Comparison of ENCODE assay signal across 8 cellular contexts in genomic region chr12:38664661-38665269, GRCh38.
DNase-seq lines count a peak whose midpoint lies in the region; TF ChIP-seq lines count a peak whose summit lies in the region.

No MANE protein-coding gene starts in this region.

- no peaks in the 10 kb centered on the region for H3K4me1 Mint-ChIP-seq in activated CD4-positive, alpha-beta T cell treated with anti-CD3 and anti-CD28 coated beads, Interleukin-2, amount 10 ng/mL, durations not matched to agents 24 days and 14 days
- no peaks in the 10 kb centered on the region for H3K4me1 Mint-ChIP-seq in T-helper 2 cell treated with Interferon-gamma antibody and Interleukin-4, amounts not matched to agents 5 μg/mL and 100 μg/mL, for 36 hours (ENCODE audit: low read depth)
- no peaks in the 10 kb centered on the region for H3K4me1 Mint-ChIP-seq in activated T-cell treated with anti-CD3 and anti-CD28 coated beads, Interleukin-2, amount 50 U/mL, for 24 hours (ENCODE audit: low read depth)

- peak; percentile 68 for TF ChIP-seq CTCF in GM12873 (IDR thresholded peaks at IDR 0.05; ENCODE audit: insufficient read depth, low read depth, low read length, missing control alignments)
- TF ChIP-seq CTCF in foreskin fibroblast (IDR thresholded peaks at IDR 0.05; ENCODE audit: low read depth, low read length), result peak; percentile 42

- no peak overlapping the region for H3K27ac Mint-ChIP-seq in activated CD4-positive, alpha-beta T cell treated with anti-CD3 and anti-CD28 coated beads, Interleukin-2, amount 10 ng/mL, durations not matched to agents 24 days and 14 days
- H3K27ac Mint-ChIP-seq in T-helper 2 cell treated with Interferon-gamma antibody and Interleukin-4, amounts not matched to agents 5 μg/mL and 100 μg/mL, for 36 hours, result no peak overlapping the region
- H3K27ac Mint-ChIP-seq in activated T-cell treated with anti-CD3 and anti-CD28 coated beads, Interleukin-2, amount 50 U/mL, for 24 hours, result no peak overlapping the region

- no peaks in the 10 kb centered on the region for H3K27me3 Mint-ChIP-seq in activated CD4-positive, alpha-beta T cell treated with anti-CD3 and anti-CD28 coated beads, Interleukin-2, amount 10 ng/mL, durations not matched to agents 24 days and 14 days
- no peaks in the 10 kb centered on the region for H3K27me3 Mint-ChIP-seq in T-helper 2 cell treated with Interferon-gamma antibody and Interleukin-4, amounts not matched to agents 5 μg/mL and 100 μg/mL, for 36 hours (ENCODE audit: low read depth)
- no peaks in the 10 kb centered on the region for H3K27me3 Mint-ChIP-seq in activated T-cell treated with anti-CD3 and anti-CD28 coated beads, Interleukin-2, amount 50 U/mL, for 24 hours

- DNase-seq in H7 (peak; percentile 6), NCI-H82 treated with DMSO at 0.1 percent for 48 hours (lab: John Stamatoyannopoulos, UW; ENCODE audit: unreplicated experiment) (peak; percentile 39), foreskin fibroblast (no peak), activated gamma-delta T cell treated with Interleukin-2 at 50 U/mL for 16 hours (no peak)
- DNase-seq in activated CD4-positive, alpha-beta T cell treated with anti-CD3 and anti-CD28 coated beads, Interleukin-2, amount 10 ng/mL, durations not matched to agents 24 days and 14 days, result no peak
- DNase-seq in T-helper 2 cell treated with Interferon-gamma antibody and Interleukin-4, amounts not matched to agents 5 μg/mL and 100 μg/mL, for 36 hours (ENCODE audit: low spot score), result no peak
- DNase-seq in activated T-cell treated with anti-CD3 and anti-CD28 coated beads, Interleukin-2, amount 50 U/mL, for 24 hours, result no peak

- peaks cover 4% of the 10 kb centered on the region for H3K9me3 Mint-ChIP-seq in activated CD4-positive, alpha-beta T cell treated with anti-CD3 and anti-CD28 coated beads, Interleukin-2, amount 10 ng/mL, durations not matched to agents 24 days and 14 days
- H3K9me3 Mint-ChIP-seq in T-helper 2 cell treated with Interferon-gamma antibody and Interleukin-4, amounts not matched to agents 5 μg/mL and 100 μg/mL, for 36 hours, result peaks cover 12% of the 10 kb centered on the region
- H3K9me3 Mint-ChIP-seq in activated T-cell treated with anti-CD3 and anti-CD28 coated beads, Interleukin-2, amount 50 U/mL, for 24 hours, result peaks cover 14% of the 10 kb centered on the region

- H3K4me3 ChIP-seq in H7 (ENCODE audit: insufficient read depth, low read depth, low read length), result no peak overlapping the region
- H3K4me3 ChIP-seq in foreskin fibroblast (ENCODE audit: low read depth in 1 of 2, low read length in 2 of 2), result no peak overlapping the region

- H3K36me3 ChIP-seq in H7 (replicated peaks; ENCODE audit: control insufficient read depth, insufficient read depth, low read length), result no peaks in the 10 kb centered on the region

- no peaks in the 10 kb centered on the region for H3K36me3 Mint-ChIP-seq in activated CD4-positive, alpha-beta T cell treated with anti-CD3 and anti-CD28 coated beads, Interleukin-2, amount 10 ng/mL, durations not matched to agents 24 days and 14 days (ENCODE audit: low read depth)
- no peaks in the 10 kb centered on the region for H3K36me3 Mint-ChIP-seq in T-helper 2 cell treated with Interferon-gamma antibody and Interleukin-4, amounts not matched to agents 5 μg/mL and 100 μg/mL, for 36 hours (ENCODE audit: low read depth)
- peaks cover 18% of the 10 kb centered on the region for H3K36me3 Mint-ChIP-seq in activated T-cell treated with anti-CD3 and anti-CD28 coated beads, Interleukin-2, amount 50 U/mL, for 24 hours (ENCODE audit: low read depth)

- H3K4me3 Mint-ChIP-seq in activated CD4-positive, alpha-beta T cell treated with anti-CD3 and anti-CD28 coated beads, Interleukin-2, amount 10 ng/mL, durations not matched to agents 24 days and 14 days, result no peak overlapping the region
- H3K4me3 Mint-ChIP-seq in T-helper 2 cell treated with Interferon-gamma antibody and Interleukin-4, amounts not matched to agents 5 μg/mL and 100 μg/mL, for 36 hours, result no peak overlapping the region
- no peak overlapping the region for H3K4me3 Mint-ChIP-seq in activated T-cell treated with anti-CD3 and anti-CD28 coated beads, Interleukin-2, amount 50 U/mL, for 24 hours

- intact Hi-C loops in activated CD4-positive, alpha-beta T cell treated with anti-CD3 and anti-CD28 coated beads, Interleukin-2, amount 10 ng/mL, durations not matched to agents 24 days and 14 days (cut with micrococcal nuclease), result loop anchor here (5.0 kb wide), 2 partner anchors 243 to 438 kb away; partner anchors contain the start of gene CPNE8

- no peaks in the 10 kb centered on the region for H3K27me3 ChIP-seq in H7 (ENCODE audit: control insufficient read depth, insufficient read depth, low read length)

Comparison
In these comparisons a context has a peak if more than half of its experiments do, and no peak if none do; other contexts are left out.
1. DNase-seq: peak in H7 (single experiment) and NCI-H82 treated with DMSO at 0.1 percent for 48 hours (single experiment); none in foreskin fibroblast (0 of 2), activated CD4-positive, alpha-beta T cell treated with anti-CD3 and anti-CD28 coated beads, Interleukin-2, amount 10 ng/mL, durations not matched to agents 24 days and 14 days (single experiment), activated gamma-delta T cell treated with Interleukin-2 at 50 U/mL for 16 hours (single experiment), T-helper 2 cell treated with Interferon-gamma antibody and Interleukin-4, amounts not matched to agents 5 μg/mL and 100 μg/mL, for 36 hours (single experiment) and activated T-cell treated with anti-CD3 and anti-CD28 coated beads, Interleukin-2, amount 50 U/mL, for 24 hours (single experiment).